20 cellular contexts compared by ENCODE assay signal in the genomic region with DNA sequence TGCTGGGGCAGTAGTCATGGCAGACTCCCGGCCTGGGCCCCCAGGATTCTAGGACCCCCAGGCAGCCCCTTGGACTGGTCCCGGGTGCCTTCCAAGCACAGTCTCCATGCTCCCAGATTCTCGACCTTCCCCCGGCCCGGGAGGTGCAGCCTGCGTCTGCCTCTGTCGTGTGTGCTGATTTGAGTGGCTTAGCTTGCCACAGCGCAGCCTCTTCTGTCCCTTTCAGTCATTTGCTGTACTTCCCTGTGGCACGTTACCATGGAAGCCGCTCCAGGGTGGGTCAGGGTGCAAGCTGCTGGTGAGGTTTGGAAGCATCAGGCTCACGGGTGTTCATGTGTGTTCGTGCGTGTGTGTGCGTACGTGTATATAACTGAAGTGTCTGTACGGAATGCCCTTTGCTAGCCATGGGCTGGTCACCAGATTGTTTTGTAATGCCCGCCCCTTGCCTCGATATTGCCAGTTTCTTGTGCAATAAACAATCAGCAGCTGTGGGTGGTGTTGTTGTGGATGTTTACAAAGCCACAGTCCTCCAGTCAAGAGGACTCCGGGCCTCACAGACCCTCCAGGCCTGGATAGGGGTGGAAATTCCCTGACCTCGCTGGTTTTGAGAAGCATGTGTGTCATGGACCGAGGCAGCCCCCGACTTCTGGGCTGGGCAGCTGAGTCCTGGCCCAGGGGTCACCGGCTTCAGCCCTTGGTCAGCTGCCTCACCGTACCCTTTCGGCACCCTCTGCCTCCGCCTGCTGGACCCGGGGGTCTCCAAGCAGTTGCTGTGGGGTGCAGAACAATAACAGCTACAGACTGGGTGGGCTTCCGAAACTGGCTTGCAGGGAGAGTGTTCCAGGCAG. TPM values are rescaled to one million over a fixed set of nuclear protein-coding genes. Genes with fewer than 3 reads are reported as not detected.
DNase-seq lines count a peak whose midpoint lies in the region; ATAC-seq and TF ChIP-seq lines count a peak whose summit lies in the region.
"Had no signal": no experiment of that assay in that cellular context is flagged by ENCODE, and none has a peak within 500 bp of the region (broad histone marks: within the 10 kb centered on the region; RNA-seq: fewer than 3 reads in every experiment).

No MANE protein-coding gene starts in this region.

- no peak overlapping the region for H3K4ac ChIP-seq in trophoblast cell (ENCODE audit: low read depth, low read length)

- no peaks in the 10 kb centered on the region for H3K4me1 ChIP-seq in Peyer's patch
- H3K4me1 ChIP-seq in trophoblast cell (ENCODE audit: control insufficient read depth in 1 of 2, insufficient read depth in 2 of 2, low read length in 2 of 2) = peaks cover 0 to 9% of the 10 kb centered on the region in 2 experiments
- H3K4me1 ChIP-seq: colonic mucosa, pancreas, thyroid gland had no signal

- no peak overlapping the region for H3K18ac ChIP-seq in trophoblast cell (ENCODE audit: low read length)

- TF ChIP-seq POLR2A in Peyer's patch (IDR thresholded peaks at IDR 0.05) = no peak

- peak overlapping the region in 1 of 4 donors; percentile 8 for H3K27ac ChIP-seq in Peyer's patch
- no peak overlapping the region for H3K27ac ChIP-seq in trophoblast cell (ENCODE audit: low read depth, low read length)
- H3K27ac ChIP-seq: colonic mucosa, pancreas, thyroid gland had no signal

- H2BK120ac ChIP-seq in trophoblast cell (ENCODE audit: insufficient read depth, low read length, poor library complexity) = no peak overlapping the region

- H4K8ac ChIP-seq in trophoblast cell (ENCODE audit: low read depth, low read length) = no peak overlapping the region

- H3K23ac ChIP-seq in trophoblast cell (ENCODE audit: low read length) = no peak overlapping the region

- H3K14ac ChIP-seq in trophoblast cell (ENCODE audit: low read length) = no peak overlapping the region

- WGBS in trophoblast cell (ENCODE audit: extremely low coverage, insufficient coverage, insufficient read length) = no CpG with 5 or more reads among the region's 28 CpGs

- H3K27me3 ChIP-seq in Peyer's patch (no peaks in the 10 kb centered on the region), trophoblast cell (ENCODE audit: insufficient read depth, low read length) (no peaks in the 10 kb centered on the region)
- H3K27me3 ChIP-seq: colonic mucosa, pancreas, thyroid gland had no signal

- H3K36me3 ChIP-seq in Peyer's patch (peaks cover 0 to 53% (median 0%) of the 10 kb centered on the region in 3 donors), trophoblast cell (ENCODE audit: control insufficient read depth in 1 of 2, insufficient read depth in 2 of 2, low read length in 2 of 2) (peaks cover 31 to 32% of the 10 kb centered on the region in 2 experiments)

- H2BK5ac ChIP-seq in trophoblast cell (ENCODE audit: low read depth, low read length, poor library complexity) = no peak overlapping the region

- H4K12ac ChIP-seq in trophoblast cell (ENCODE audit: low read depth, low read length) = no peak overlapping the region

- peak overlapping the region; percentile 39 for H4K91ac ChIP-seq in trophoblast cell (ENCODE audit: low read depth, low read length)

- no peak overlapping the region for H3K4me2 ChIP-seq in trophoblast cell (ENCODE audit: low read length)

- no peak overlapping the region for H2BK12ac ChIP-seq in trophoblast cell (ENCODE audit: low read length)

- H3K9me3 ChIP-seq in Peyer's patch = no peaks in the 10 kb centered on the region
- no peaks in the 10 kb centered on the region for H3K9me3 ChIP-seq in trophoblast cell (ENCODE audit: insufficient read depth, low read depth, low read length)
- H3K9me3 ChIP-seq: colonic mucosa, pancreas, thyroid gland had no signal

- no peak for ATAC-seq in GM21390 (IDR thresholded peaks at IDR 0.05; ENCODE audit: unreplicated experiment)

- no peak overlapping the region for H2AK5ac ChIP-seq in trophoblast cell (ENCODE audit: low read length)

- H2AFZ ChIP-seq in trophoblast cell (ENCODE audit: insufficient read depth, low read length, poor library complexity) = no peak overlapping the region

- DNase-seq in AG08395 (ENCODE audit: low spot score) = peak; percentile 51
- DNase-seq in Peyer's patch = peak in 2 of 3 donors; percentile 15 to 45
- DNase-seq in foreskin fibroblast = peak; percentile 26 to 66
- no peak for DNase-seq in trophoblast cell
- no peak for DNase-seq in activated T-cell treated with anti-CD3 and anti-CD28 coated beads for 4 hours
- DNase-seq in NCI-H2107 treated with DMSO at 0.1 percent for 48 hours (lab: John Stamatoyannopoulos, UW; ENCODE audit: unreplicated experiment) = no peak
- DNase-seq in activated CD4-positive, CD25-positive, alpha-beta regulatory T cell treated with anti-CD3 and anti-CD28 coated beads, Interleukin-2, amount 50 U/mL, for 72 hours = no peak
- DNase-seq: activated CD4-positive, alpha-beta T cell treated with anti-CD3 and anti-CD28 coated beads, Interleukin-2, amount 10 ng/mL, durations not matched to agents 24 days and 14 days; activated CD8-positive, alpha-beta memory T cell treated with anti-CD3 and anti-CD28 coated beads, Interleukin-2, amount 50 U/mL, for 48 hours; activated naive CD4-positive, alpha-beta T cell treated with Interleukin-2 at 50 U/mL for 16 hours; CD4-positive, alpha-beta memory T cell; colonic mucosa; DMS53; left colon; NCI-H1436; NCI-H774; small intestine; thyroid gland had no signal

- H3K79me2 ChIP-seq in trophoblast cell (ENCODE audit: control insufficient read depth, insufficient read depth, low read length, poor library complexity) = no peaks in the 10 kb centered on the region

- H3K9ac ChIP-seq in trophoblast cell (ENCODE audit: low read length) = no peak overlapping the region

- H3K4me3 ChIP-seq in Peyer's patch (no peak overlapping the region), foreskin fibroblast (ENCODE audit: low read depth in 1 of 2, low read length in 2 of 2) (no peak overlapping the region), trophoblast cell (ENCODE audit: low read depth, low read length) (no peak overlapping the region)
- H3K4me3 ChIP-seq: colonic mucosa, pancreas, thyroid gland had no signal

- TF ChIP-seq CTCF in Peyer's patch (IDR thresholded peaks at IDR 0.05) = no peak
- TF ChIP-seq CTCF in foreskin fibroblast (IDR thresholded peaks at IDR 0.05; ENCODE audit: low read depth, low read length) = no peak

- no peaks in the 10 kb centered on the region for H3K79me1 ChIP-seq in trophoblast cell (ENCODE audit: low read length)

RNA-seq across cellular contexts. Expression of a gene that starts 9.7 kb away (rescaled TPM):
- 1 to 10 TPM in 3 of 4 donors, under 1 TPM in 1; 0.83 to 9.9 (median 4.9) TPM for total RNA-seq in Peyer's patch
- 0.44 and 0.57 TPM in 2 replicates for polyA plus RNA-seq in trophoblast cell (2013)

Comparison
In these comparisons a context has a peak if more than half of its experiments do, and no peak if none do; other contexts are left out.
1. DNase-seq: peak in AG08395 (single experiment), Peyer's patch (2 of 3) and foreskin fibroblast (2 of 2); none in trophoblast cell (0 of 2), activated T-cell treated with anti-CD3 and anti-CD28 coated beads for 4 hours (single experiment), NCI-H2107 treated with DMSO at 0.1 percent for 48 hours (single experiment) and activated CD4-positive, CD25-positive, alpha-beta regulatory T cell treated with anti-CD3 and anti-CD28 coated beads, Interleukin-2, amount 50 U/mL, for 72 hours (single experiment).